ENCODE assay signal across 1 cellular context in genomic region chr13:80336335-80336734, GRCh38.
TF ChIP-seq lines count a peak whose summit lies in the region.

No MANE protein-coding gene starts in this region.

TF ChIP-seq in HepG2, 621 proteins besides CTCF, POLR2A, EP300 and RAD21 (continued from another document):
- TF ChIP-seq GATAD2A (CRISPR knock-in tag; IDR thresholded peaks at IDR 0.05) (0 out of 2 replicates have a peak, but pooled peaks have one; percentile 13), ATF4 (CRISPR knock-in tag; IDR thresholded peaks at IDR 0.05) (peak in 1 of 2 experiments; percentile 59; a peak in 1 of 4 replicates)
TF ChIP-seq in HepG2: peak in this region for 7.
